Comparison of ENCODE assay signal across 16 cellular contexts in the genomic region with DNA sequence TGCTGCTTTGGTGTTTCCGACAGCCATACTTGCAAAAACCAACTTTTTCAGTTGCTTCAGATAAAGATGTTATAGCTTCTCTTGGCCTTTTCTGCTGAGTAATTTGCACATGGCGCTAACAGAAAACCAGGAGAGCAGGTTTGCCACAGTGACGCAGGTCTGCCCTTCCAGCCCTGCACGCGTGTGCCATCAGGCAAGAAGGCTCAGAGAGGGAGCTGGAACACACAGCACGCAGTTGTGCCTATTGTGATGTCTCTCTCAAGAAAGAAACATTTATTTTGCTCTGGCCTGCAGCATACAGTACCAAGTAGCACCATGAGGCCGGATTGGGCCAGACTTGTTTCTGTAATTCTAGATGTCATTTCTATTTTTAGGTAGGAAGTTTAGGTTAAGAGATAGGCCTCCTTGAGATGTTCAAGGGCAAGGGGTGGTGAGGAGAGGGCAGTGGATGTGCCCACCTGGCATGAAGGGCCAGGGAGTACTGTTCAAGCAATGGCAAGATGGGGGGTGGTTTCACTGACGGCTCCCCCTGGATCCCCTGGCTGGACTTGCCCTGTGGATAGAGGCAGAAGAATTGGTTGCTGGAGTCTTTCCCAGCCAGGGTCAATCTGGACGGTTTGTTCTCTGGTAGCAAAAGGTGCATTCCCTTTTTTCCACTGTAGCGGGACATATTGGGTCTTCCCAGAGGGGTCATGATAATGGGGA. TPM values are rescaled to one million over a fixed set of nuclear protein-coding genes. Genes with fewer than 3 reads are reported as not detected.
A peak's percentile ranks its signal among the peaks of the same experiment; 100 is the strongest.
DNase-seq lines count a peak whose midpoint lies in the region; ATAC-seq, FAIRE-seq and TF ChIP-seq lines count a peak whose summit lies in the region.
"Had no signal": no experiment of that assay in that cellular context is flagged by ENCODE, and none has a peak within 500 bp of the region (broad histone marks: within the 10 kb centered on the region; RNA-seq: fewer than 3 reads in every experiment).

No MANE protein-coding gene starts in this region.

- H3K27ac ChIP-seq in BLaER1 treated with 17β-estradiol and CSF1 and Interleukin-3, amounts not matched to agents 10 nM and 100 nM: no peak overlapping the region
- no peak overlapping the region for H3K27ac ChIP-seq in esophagus muscularis mucosa (replicated peaks in 1 of 4)

- CTCF ChIA-PET in activated B cell treated with CpG ODN at 0.5 μM for 24 hours (lab: Charles Lee): no interaction called here

- H3K36me3 Mint-ChIP-seq in activated B cell treated with CpG ODN at 0.5 μM for 24 hours (ENCODE audit: low read depth): no peaks in the 10 kb centered on the region
- H3K36me3 Mint-ChIP-seq in mesothelial cell of epicardium: peaks cover 26% of the 10 kb centered on the region

- H3K4me3 ChIP-seq in BLaER1 treated with 17β-estradiol and CSF1 and Interleukin-3, amounts not matched to agents 10 nM and 100 nM: peak overlapping the region in 8 of 10 experiments; percentile 78 to 91 (median 84); a peak in 16 of 20 replicates
- no peak overlapping the region for H3K4me3 ChIP-seq in esophagus muscularis mucosa

- H3K4me2 ChIP-seq in BLaER1 treated with 17β-estradiol and CSF1 and Interleukin-3, amounts not matched to agents 10 nM and 100 nM: peak overlapping the region; percentile 90 to 99 (median 97)

- H3K9me3 Mint-ChIP-seq in activated B cell treated with CpG ODN at 0.5 μM for 24 hours (no peaks in the 10 kb centered on the region), mesothelial cell of epicardium (no peaks in the 10 kb centered on the region)

- no peak for TF ChIP-seq EP300 in esophagus muscularis mucosa (IDR thresholded peaks at IDR 0.05)

- peak overlapping the region in 8 of 11 experiments; percentile 81 to 86 (median 86); a peak in 11 of 22 replicates for H3K9ac ChIP-seq in BLaER1 treated with 17β-estradiol and CSF1 and Interleukin-3, amounts not matched to agents 10 nM and 100 nM

- intact Hi-C loops in activated B cell treated with CpG ODN at 0.5 μM for 24 hours (cut with micrococcal nuclease) (loop anchor here (2.0 kb wide), 1 partner anchor 17 kb away; a partner anchor contains a TSS), esophagus muscularis mucosa (cut with DNase I) (no loop called here)

- H3K27ac Mint-ChIP-seq in activated B cell treated with CpG ODN at 0.5 μM for 24 hours: no peak overlapping the region
- no peak overlapping the region for H3K27ac Mint-ChIP-seq in mesothelial cell of epicardium

- DNase-seq in GM10266 (ENCODE audit: extremely low spot score): peak; percentile 11
- no peak for DNase-seq in activated B cell treated with CpG ODN at 0.5 μM for 24 hours
- DNase-seq in mesothelial cell of epicardium (ENCODE audit: low spot score in 2 of 2, unreplicated experiment in 2 of 2): no peak
- no peak for DNase-seq in medulla oblongata (ENCODE audit: extremely low spot score)
- DNase-seq in MV-4-11 (lab: John Stamatoyannopoulos, UW): no peak
- no peak for DNase-seq in H54 (ENCODE audit: insufficient read length, low spot score)
- no peak for DNase-seq in esophagus muscularis mucosa (ENCODE audit: extremely low spot score)
- DNase-seq: activated effector memory CD4-positive, alpha-beta T cell treated with Interleukin-2 at 50 U/mL for 16 hours; dermis blood vessel endothelial cell; head of caudate nucleus; MG63; NCI-H526 treated with DMSO at 0.1 percent for 48 hours; stimulated activated CD8-positive, alpha-beta memory T cell treated with anti-CD3 and anti-CD28 coated beads, Interleukin-4, amount 100 ng/mL, for 48 hours; T-helper 9 cell had no signal

- TF ChIP-seq POLR2A in H54 (IDR thresholded peaks at IDR 0.05; ENCODE audit: low read depth, low read length) (no peak), esophagus muscularis mucosa (IDR thresholded peaks at IDR 0.05; ENCODE audit: low read depth) (no peak)

- peaks cover 38 to 52% (median 50%) of the 10 kb centered on the region in 10 experiments for H3K4me1 ChIP-seq in BLaER1 treated with 17β-estradiol and CSF1 and Interleukin-3, amounts not matched to agents 10 nM and 100 nM
- peaks cover 16 to 24% (median 21%) of the 10 kb centered on the region in 4 donors for H3K4me1 ChIP-seq in esophagus muscularis mucosa

- peaks cover 0 to 19% (median 18%) of the 10 kb centered on the region in 11 experiments; a peak in 20 of 22 replicates for H3K27me3 ChIP-seq in BLaER1 treated with 17β-estradiol and CSF1 and Interleukin-3, amounts not matched to agents 10 nM and 100 nM
- peaks cover 0 to 90% (median 31%) of the 10 kb centered on the region in 4 donors for H3K27me3 ChIP-seq in esophagus muscularis mucosa
- H3K27me3 ChIP-seq: MG63 had no signal

- no peaks in the 10 kb centered on the region for H3K9me3 ChIP-seq in BLaER1 treated with 17β-estradiol and CSF1 and Interleukin-3, amounts not matched to agents 10 nM and 100 nM (replicated peaks in 1 of 11)
- H3K9me3 ChIP-seq in esophagus muscularis mucosa: no peaks in the 10 kb centered on the region
- H3K9me3 ChIP-seq: MG63 had no signal

- WGBS in esophagus muscularis mucosa: 92% methylated on average over 10 of the region's 10 CpGs

- H3K4me3 Mint-ChIP-seq in activated B cell treated with CpG ODN at 0.5 μM for 24 hours (peak overlapping the region; percentile 82), mesothelial cell of epicardium (peak overlapping the region; percentile 92)

- no peak for ATAC-seq in activated B cell treated with CpG ODN at 0.5 μM for 24 hours (ENCODE audit: low read depth)

- no peak for FAIRE-seq in H54 (lab: Jason Lieb, UNC)

- peaks cover 12 to 54% (median 40%) of the 10 kb centered on the region in 11 experiments; a peak in 21 of 22 replicates for H3K36me3 ChIP-seq in BLaER1 treated with 17β-estradiol and CSF1 and Interleukin-3, amounts not matched to agents 10 nM and 100 nM
- H3K36me3 ChIP-seq in esophagus muscularis mucosa: peaks cover 0 to 8% (median 5%) of the 10 kb centered on the region in 4 donors

- H3K4me1 Mint-ChIP-seq in activated B cell treated with CpG ODN at 0.5 μM for 24 hours (peaks cover 14% of the 10 kb centered on the region), mesothelial cell of epicardium (peaks cover 30% of the 10 kb centered on the region)

- POLR2A ChIA-PET in activated B cell treated with CpG ODN at 0.5 μM for 24 hours (lab: Charles Lee): interaction anchor here (0.6 kb wide), 1 partner anchor 17 kb away, joined by 6 read pairs; a partner anchor contains a TSS

- no peak for TF ChIP-seq CTCF in GM10266 (IDR thresholded peaks at IDR 0.05; ENCODE audit: control insufficient read depth, insufficient read depth, low read depth, missing control alignments)
- no peak for TF ChIP-seq CTCF in activated B cell treated with CpG ODN at 0.5 μM for 24 hours (IDR thresholded peaks at IDR 0.05)
- TF ChIP-seq CTCF in mesothelial cell of epicardium (IDR thresholded peaks at IDR 0.05; ENCODE audit: unreplicated experiment): no peak
- no peak for TF ChIP-seq CTCF in esophagus muscularis mucosa (IDR thresholded peaks at IDR 0.05)

- H4K20me1 ChIP-seq in BLaER1 treated with 17β-estradiol and CSF1 and Interleukin-3, amounts not matched to agents 10 nM and 100 nM: peaks cover 0 to 65% (median 59%) of the 10 kb centered on the region in 11 experiments; a peak in 18 of 22 replicates

- H3K27me3 Mint-ChIP-seq in activated B cell treated with CpG ODN at 0.5 μM for 24 hours (peaks cover 54% of the 10 kb centered on the region), mesothelial cell of epicardium (ENCODE audit: low read depth) (peaks cover 2% of the 10 kb centered on the region)

RNA-seq across cellular contexts. Expression of a gene that starts 1.9 kb away (rescaled TPM):
- total RNA-seq in activated B cell treated with CpG ODN at 0.5 μM for 24 hours (0.37 and 0.67 TPM in 2 replicates), mesothelial cell of epicardium (47.1 to 49.7 TPM (median 48.6 TPM) in 3 replicates), esophagus muscularis mucosa (1 to 10 TPM in 3 of 4 donors, under 1 TPM in 1; 0.66 to 2.8 (median 1.5) TPM)

RNA-seq across cellular contexts. Expression of a gene that starts 17.1 kb away (rescaled TPM):
- total RNA-seq in activated B cell treated with CpG ODN at 0.5 μM for 24 hours: 4.0 and 4.9 TPM in 2 replicates
- total RNA-seq in mesothelial cell of epicardium: 15.5 to 18.6 TPM (median 16.3 TPM) in 3 replicates
- total RNA-seq in esophagus muscularis mucosa: 1 to 10 TPM; 1.7 to 7.5 (median 2.6) TPM

RNA-seq across cellular contexts. Expression of a gene that starts 49.1 kb away (rescaled TPM):
- total RNA-seq in activated B cell treated with CpG ODN at 0.5 μM for 24 hours: 1.4 and 1.5 TPM in 2 replicates
- total RNA-seq in mesothelial cell of epicardium: not detected in 3 replicates
- total RNA-seq in esophagus muscularis mucosa: not detected
- total RNA-seq: Daoy, dermis blood vessel endothelial cell had no signal

RNA-seq across cellular contexts. Expression of a gene that starts 59.4 kb away (rescaled TPM):
- total RNA-seq in activated B cell treated with CpG ODN at 0.5 μM for 24 hours (55.6 and 56.3 TPM in 2 replicates), mesothelial cell of epicardium (30.8 to 35.0 TPM (median 32.1 TPM) in 3 replicates), esophagus muscularis mucosa (10 to 100 TPM in 3 of 4 donors, 1 to 10 TPM in 1; 6.6 to 14.1 (median 12.3) TPM)

Comparison
In these comparisons a context has a peak if more than half of its experiments do, and no peak if none do; other contexts are left out.
1. H3K4me3 ChIP-seq: peak in BLaER1 treated with 17β-estradiol and CSF1 and Interleukin-3, amounts not matched to agents 10 nM and 100 nM (8 of 10); none in esophagus muscularis mucosa (0 of 4).
2. RNA of a gene that starts 1.9 kb away (total RNA-seq): 47.1 to 49.7 TPM in mesothelial cell of epicardium; 0.66 to 2.8 TPM in esophagus muscularis mucosa and 0.37 to 0.67 TPM in activated B cell treated with CpG ODN at 0.5 μM for 24 hours; every median in the first group is over 10 times any median in the second.